Comparison of ENCODE assay signal across 8 cellular contexts in the genomic region with DNA sequence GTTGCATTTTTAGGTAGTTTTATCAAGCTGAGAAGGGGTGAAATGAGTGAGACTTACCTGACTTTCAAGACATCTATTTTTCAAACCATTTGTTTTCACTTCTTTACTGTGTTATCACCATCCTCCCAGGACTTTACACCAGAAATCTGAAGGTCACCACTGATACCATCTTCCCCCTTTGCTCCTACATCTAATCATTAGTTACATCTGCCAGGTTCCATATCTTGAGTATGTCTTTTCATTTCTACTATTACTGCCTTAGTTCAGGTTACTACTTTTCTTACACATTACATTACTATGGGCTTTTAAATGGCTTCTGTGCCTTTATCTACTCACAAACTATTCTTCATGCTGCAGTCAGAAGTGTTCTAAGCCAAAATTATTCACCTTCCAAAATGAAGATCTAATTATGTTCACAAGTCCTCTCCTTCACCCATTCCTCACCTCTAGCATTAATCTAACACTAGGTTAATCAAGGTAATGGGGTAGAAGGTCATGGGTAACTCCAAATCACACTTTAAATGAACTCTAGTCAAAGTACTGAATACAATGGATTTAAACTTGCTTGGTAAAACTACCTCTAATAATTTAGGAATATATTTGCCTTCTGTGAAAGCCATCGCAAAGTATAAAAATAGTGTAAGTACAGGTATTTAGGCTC. TPM values are rescaled to one million over a fixed set of nuclear protein-coding genes. Genes with fewer than 3 reads are reported as not detected.
A peak's percentile ranks its signal among the peaks of the same experiment; 100 is the strongest.
DNase-seq lines count a peak whose midpoint lies in the region; ATAC-seq, FAIRE-seq and TF ChIP-seq lines count a peak whose summit lies in the region.

No MANE protein-coding gene starts in this region.

- H3K27ac Mint-ChIP-seq in activated CD4-positive, alpha-beta T cell treated with anti-CD3 and anti-CD28 coated beads, Interleukin-2, amount 10 ng/mL, durations not matched to agents 24 days and 14 days = peak overlapping the region; percentile 39
- peak overlapping the region; percentile 94 for H3K27ac Mint-ChIP-seq in stimulated activated memory B cell treated with anti-CD40 and anti-IgM and Interleukin-4, amounts not matched to agents 10 μg/mL and 1 μg/mL and 100 μg/mL, for 72 hours

- no peak for TF ChIP-seq POLR2A in GM12892 (IDR thresholded peaks at IDR 0.05; ENCODE audit: low read depth, low read length)

- ATAC-seq in right cardiac atrium = no peak
- ATAC-seq in stimulated activated memory B cell treated with anti-CD40 and anti-IgM and Interleukin-4, amounts not matched to agents 10 μg/mL and 1 μg/mL and 100 μg/mL, for 72 hours = no peak

- peak overlapping the region; percentile 51 for H3K4me3 ChIP-seq in right cardiac atrium (ENCODE audit: low read length)
- no peak overlapping the region for H3K4me3 ChIP-seq in colonic mucosa

- H3K27ac ChIP-seq in VCaP (peak overlapping the region; percentile 96; the same call in 1 of the 2 replicates), right cardiac atrium (ENCODE audit: low read length) (no peak overlapping the region), colonic mucosa (no peak overlapping the region)

- peak overlapping the region in 1 of 2 donors; percentile 1 for H3K9ac ChIP-seq in colonic mucosa (ENCODE audit: low read depth in 2 of 2, low read length in 2 of 2)

- H3K9me3 ChIP-seq in right cardiac atrium (ENCODE audit: control insufficient read depth, low read length) (no peaks in the 10 kb centered on the region), colonic mucosa (no peaks in the 10 kb centered on the region)

- 71% methylated on average over 1 of the region's 1 CpG for WGBS in right cardiac atrium

- no peaks in the 10 kb centered on the region for H3K36me3 ChIP-seq in colonic mucosa

- H3K4me1 ChIP-seq in right cardiac atrium (ENCODE audit: control insufficient read depth, insufficient read depth, low read length) = peaks cover 3% of the 10 kb centered on the region
- H3K4me1 ChIP-seq in colonic mucosa = peaks cover 6% of the 10 kb centered on the region

- H3K9me3 Mint-ChIP-seq in activated CD4-positive, alpha-beta T cell treated with anti-CD3 and anti-CD28 coated beads, Interleukin-2, amount 10 ng/mL, durations not matched to agents 24 days and 14 days = no peaks in the 10 kb centered on the region
- no peaks in the 10 kb centered on the region for H3K9me3 Mint-ChIP-seq in stimulated activated memory B cell treated with anti-CD40 and anti-IgM and Interleukin-4, amounts not matched to agents 10 μg/mL and 1 μg/mL and 100 μg/mL, for 72 hours

- peaks cover 3% of the 10 kb centered on the region for H3K36me3 Mint-ChIP-seq in activated CD4-positive, alpha-beta T cell treated with anti-CD3 and anti-CD28 coated beads, Interleukin-2, amount 10 ng/mL, durations not matched to agents 24 days and 14 days (ENCODE audit: low read depth)
- H3K36me3 Mint-ChIP-seq in stimulated activated memory B cell treated with anti-CD40 and anti-IgM and Interleukin-4, amounts not matched to agents 10 μg/mL and 1 μg/mL and 100 μg/mL, for 72 hours = peaks cover 6% of the 10 kb centered on the region

- TF ChIP-seq CTCF in VCaP (conservative IDR thresholded peaks at IDR 0.05) = no peak
- no peak for TF ChIP-seq CTCF in colonic mucosa (IDR thresholded peaks at IDR 0.05)

- H3K27me3 ChIP-seq in right cardiac atrium (ENCODE audit: control insufficient read depth, insufficient read depth) (no peaks in the 10 kb centered on the region), colonic mucosa (no peaks in the 10 kb centered on the region)

- H3K4me3 Mint-ChIP-seq in activated CD4-positive, alpha-beta T cell treated with anti-CD3 and anti-CD28 coated beads, Interleukin-2, amount 10 ng/mL, durations not matched to agents 24 days and 14 days = peak overlapping the region; percentile 100
- H3K4me3 Mint-ChIP-seq in stimulated activated memory B cell treated with anti-CD40 and anti-IgM and Interleukin-4, amounts not matched to agents 10 μg/mL and 1 μg/mL and 100 μg/mL, for 72 hours = peak overlapping the region; percentile 99

- no peak for FAIRE-seq in GM12892 (lab: Jason Lieb, UNC)

- H3K27me3 Mint-ChIP-seq in activated CD4-positive, alpha-beta T cell treated with anti-CD3 and anti-CD28 coated beads, Interleukin-2, amount 10 ng/mL, durations not matched to agents 24 days and 14 days = no peaks in the 10 kb centered on the region
- H3K27me3 Mint-ChIP-seq in stimulated activated memory B cell treated with anti-CD40 and anti-IgM and Interleukin-4, amounts not matched to agents 10 μg/mL and 1 μg/mL and 100 μg/mL, for 72 hours = no peaks in the 10 kb centered on the region

- intact Hi-C loops in activated CD4-positive, alpha-beta T cell treated with anti-CD3 and anti-CD28 coated beads, Interleukin-2, amount 10 ng/mL, durations not matched to agents 24 days and 14 days (cut with micrococcal nuclease) = loop anchor here (1.0 to 10.0 kb wide), 4 partner anchors 281 to 893 kb away; partner anchors contain the start of genes DNAJC25, ECPAS, FKBP15 and SLC31A1
- intact Hi-C loops in right cardiac atrium (cut with DNase I) (no loop called here), colonic mucosa (cut with DNase I) (no loop called here)

- H3K4me1 Mint-ChIP-seq in activated CD4-positive, alpha-beta T cell treated with anti-CD3 and anti-CD28 coated beads, Interleukin-2, amount 10 ng/mL, durations not matched to agents 24 days and 14 days = peaks cover 41% of the 10 kb centered on the region
- peaks cover 44% of the 10 kb centered on the region for H3K4me1 Mint-ChIP-seq in stimulated activated memory B cell treated with anti-CD40 and anti-IgM and Interleukin-4, amounts not matched to agents 10 μg/mL and 1 μg/mL and 100 μg/mL, for 72 hours

- DNase-seq in activated CD4-positive, alpha-beta T cell treated with anti-CD3 and anti-CD28 coated beads, Interleukin-2, amount 10 ng/mL, durations not matched to agents 24 days and 14 days = no peak
- DNase-seq in activated CD4-positive, alpha-beta T cell treated with anti-CD3 and anti-CD28 coated beads for 4 hours = no peak
- DNase-seq in right cardiac atrium (no peak), NOMO-1 treated with DMSO at 0.1 percent for 48 hours (lab: John Stamatoyannopoulos, UW; ENCODE audit: unreplicated experiment) (no peak), GM12892 (ENCODE audit: insufficient read length) (no peak), colonic mucosa (no peak)

RNA-seq across cellular contexts. Expression of gene HSDL2, which starts 2.1 kb away (rescaled TPM):
- 14.1 TPM in 2 replicates for total RNA-seq in activated CD4-positive, alpha-beta T cell treated with anti-CD3 and anti-CD28 coated beads, Interleukin-2, amount 10 ng/mL, durations not matched to agents 24 days and 14 days
- total RNA-seq in right cardiac atrium (100 to 1,000 TPM; 102 to 120 (median 111) TPM), colonic mucosa (10 to 100 TPM; 45.4 to 48.9 TPM)
- polyA plus RNA-seq in right cardiac atrium = 87.6 TPM
- polyA plus RNA-seq in GM12892 (2012; ENCODE audit: missing spikeins) = 40.5 TPM

RNA-seq across cellular contexts. Expression of gene PTBP3, which starts 44.4 kb away (rescaled TPM):
- total RNA-seq in activated CD4-positive, alpha-beta T cell treated with anti-CD3 and anti-CD28 coated beads, Interleukin-2, amount 10 ng/mL, durations not matched to agents 24 days and 14 days = 94.7 and 104 TPM in 2 replicates
- total RNA-seq in right cardiac atrium = 10 to 100 TPM; 15.1 to 19.6 (median 17.3) TPM
- 4.4 TPM for polyA plus RNA-seq in right cardiac atrium
- polyA plus RNA-seq in GM12892 (2012; ENCODE audit: missing spikeins) = 35.9 TPM
- total RNA-seq in colonic mucosa = 100 to 1,000 TPM; 137 to 168 TPM
